8 cellular contexts compared by ENCODE assay signal in genomic region chr9:89410709-89411111, GRCh38.
DNase-seq lines count a peak whose midpoint lies in the region; ATAC-seq and TF ChIP-seq lines count a peak whose summit lies in the region.

No MANE protein-coding gene starts in this region.

- H3K9me3 Mint-ChIP-seq in stimulated activated naive CD8-positive, alpha-beta T cell treated with anti-CD3 and anti-CD28 coated beads, Interleukin-15, Interleukin-2, amounts not matched to agents 100 ng/mL and 50 ng/mL, for 24 hours = peaks cover 4% of the 10 kb centered on the region

- peak overlapping the region; percentile 66 for H3K4me3 Mint-ChIP-seq in stimulated activated naive CD8-positive, alpha-beta T cell treated with anti-CD3 and anti-CD28 coated beads, Interleukin-15, Interleukin-2, amounts not matched to agents 100 ng/mL and 50 ng/mL, for 24 hours

- H3K27ac Mint-ChIP-seq in stimulated activated naive CD8-positive, alpha-beta T cell treated with anti-CD3 and anti-CD28 coated beads, Interleukin-15, Interleukin-2, amounts not matched to agents 100 ng/mL and 50 ng/mL, for 24 hours = peak overlapping the region; percentile 98

- H3K9me3 ChIP-seq in BLaER1 = peaks cover 6% of the 10 kb centered on the region
- H3K9me3 ChIP-seq in Loucy (ENCODE audit: insufficient read depth, low read depth, low read length) = no peaks in the 10 kb centered on the region

- peak overlapping the region; percentile 28; the same call in 1 of the 2 replicates for H3K9ac ChIP-seq in BLaER1
- peak overlapping the region; percentile 34 for H3K9ac ChIP-seq in Loucy (ENCODE audit: low read depth, low read length, poor library complexity, severe bottlenecking)

- H3K4me3 ChIP-seq in BLaER1 (no peak overlapping the region), Loucy (ENCODE audit: low read length, poor library complexity, severe bottlenecking) (no peak overlapping the region)

- peaks cover 94% of the 10 kb centered on the region for H4K20me1 ChIP-seq in BLaER1
- peaks cover 60% of the 10 kb centered on the region for H4K20me1 ChIP-seq in Loucy (ENCODE audit: insufficient read depth, low read length, poor library complexity, severe bottlenecking)

- peak overlapping the region; percentile 94 for H3K4me2 ChIP-seq in BLaER1
- H3K4me2 ChIP-seq in Loucy (ENCODE audit: low read depth, low read length, poor library complexity, severe bottlenecking) = peak overlapping the region; percentile 83

- no peaks in the 10 kb centered on the region for H3K27me3 Mint-ChIP-seq in stimulated activated naive CD8-positive, alpha-beta T cell treated with anti-CD3 and anti-CD28 coated beads, Interleukin-15, Interleukin-2, amounts not matched to agents 100 ng/mL and 50 ng/mL, for 24 hours

- H3K36me3 ChIP-seq in BLaER1 (peaks cover 61% of the 10 kb centered on the region), Loucy (ENCODE audit: insufficient read depth, low read length) (peaks cover 69% of the 10 kb centered on the region; the same call in 1 of the 2 replicates)

- H3K79me2 ChIP-seq in Loucy (ENCODE audit: insufficient read depth, low read length) = peaks cover 97% of the 10 kb centered on the region

- peak overlapping the region; percentile 51 for H3K27ac ChIP-seq in BLaER1

- ATAC-seq in GM21360 (IDR thresholded peaks at IDR 0.05; ENCODE audit: unreplicated experiment) (peak; percentile 46), GM19455 (IDR thresholded peaks at IDR 0.05; ENCODE audit: unreplicated experiment) (no peak)

- H3K9me2 ChIP-seq in Loucy (replicated peaks; ENCODE audit: low read depth, low read length) = no peaks in the 10 kb centered on the region

- H2AFZ ChIP-seq in Loucy (ENCODE audit: low read length) = no peak overlapping the region

- no peaks in the 10 kb centered on the region for H3K27me3 ChIP-seq in BLaER1
- no peaks in the 10 kb centered on the region for H3K27me3 ChIP-seq in Loucy (ENCODE audit: insufficient read depth, low read length, poor library complexity, severe bottlenecking)

- H3K4me1 Mint-ChIP-seq in stimulated activated naive CD8-positive, alpha-beta T cell treated with anti-CD3 and anti-CD28 coated beads, Interleukin-15, Interleukin-2, amounts not matched to agents 100 ng/mL and 50 ng/mL, for 24 hours (ENCODE audit: low read depth) = peaks cover 97% of the 10 kb centered on the region

- H3K36me3 Mint-ChIP-seq in stimulated activated naive CD8-positive, alpha-beta T cell treated with anti-CD3 and anti-CD28 coated beads, Interleukin-15, Interleukin-2, amounts not matched to agents 100 ng/mL and 50 ng/mL, for 24 hours (ENCODE audit: low read depth) = peaks cover 92% of the 10 kb centered on the region

- 0 out of 2 replicates have a peak, but pooled peaks have one; percentile 13 for TF ChIP-seq CTCF in Loucy (conservative IDR thresholded peaks at IDR 0.05; ENCODE audit: low read length)

- peak; percentile 33 for DNase-seq in central memory CD4-positive, alpha-beta T cell
- DNase-seq in inferior parietal cortex (ENCODE audit: extremely low spot score) = no peak
- DNase-seq in NCI-H1417 treated with DMSO at 0.1 percent for 48 hours (lab: John Stamatoyannopoulos, UW) = no peak

- H3K4me1 ChIP-seq in BLaER1 = peaks cover 100% of the 10 kb centered on the region
- H3K4me1 ChIP-seq in Loucy (ENCODE audit: insufficient read depth, low read length, poor library complexity, severe bottlenecking) = peaks cover 65% of the 10 kb centered on the region

- peaks cover 15% of the 10 kb centered on the region; the same call in 1 of the 2 replicates for H3F3A ChIP-seq in Loucy (ENCODE audit: low read depth)
